Comparison of ENCODE assay signal across 12 cellular contexts in genomic region chr5:97094579-97095317, GRCh38. TPM values are rescaled to one million over a fixed set of nuclear protein-coding genes. Genes with fewer than 3 reads are reported as not detected.
DNase-seq lines count a peak whose midpoint lies in the region; ATAC-seq and TF ChIP-seq lines count a peak whose summit lies in the region.
"Had no signal": no experiment of that assay in that cellular context is flagged by ENCODE, and none has a peak within 500 bp of the region (broad histone marks: within the 10 kb centered on the region; RNA-seq: fewer than 3 reads in every experiment).

No MANE protein-coding gene starts in this region.

- peak overlapping the region; percentile 83 for H3K27ac Mint-ChIP-seq in activated CD4-positive, alpha-beta T cell treated with anti-CD3 and anti-CD28 coated beads, Interleukin-2, amount 10 ng/mL, durations not matched to agents 24 days and 14 days

- H3K27ac ChIP-seq in KMS-11, result peak overlapping the region; percentile 12; the same call in 1 of the 2 replicates
- no peak overlapping the region for H3K27ac ChIP-seq in PC-3 (ENCODE audit: low read length)
- H3K27ac ChIP-seq: thoracic aorta had no signal

- H3K9me2 ChIP-seq in PC-3 (replicated peaks; ENCODE audit: low read length), result no peaks in the 10 kb centered on the region

- no peaks in the 10 kb centered on the region for H3K36me3 Mint-ChIP-seq in activated CD4-positive, alpha-beta T cell treated with anti-CD3 and anti-CD28 coated beads, Interleukin-2, amount 10 ng/mL, durations not matched to agents 24 days and 14 days (ENCODE audit: low read depth)

- H3K27me3 ChIP-seq in KMS-11 (ENCODE audit: insufficient read depth, low read depth) (no peaks in the 10 kb centered on the region), PC-3 (ENCODE audit: low read length) (peaks cover 27% of the 10 kb centered on the region)

- H3K27me3 Mint-ChIP-seq in activated CD4-positive, alpha-beta T cell treated with anti-CD3 and anti-CD28 coated beads, Interleukin-2, amount 10 ng/mL, durations not matched to agents 24 days and 14 days, result peaks cover 36% of the 10 kb centered on the region

- H3K4me1 ChIP-seq in KMS-11 (ENCODE audit: low read depth, poor library complexity, severe bottlenecking) (peaks cover 23% of the 10 kb centered on the region), PC-3 (ENCODE audit: insufficient read depth, low read length) (no peaks in the 10 kb centered on the region)

- DNase-seq in activated CD4-positive, alpha-beta T cell treated with anti-CD3 and anti-CD28 coated beads, Interleukin-2, amount 10 ng/mL, durations not matched to agents 24 days and 14 days, result peak; percentile 83
- no peak for DNase-seq in activated CD4-positive, alpha-beta T cell treated with anti-CD3 and anti-CD28 coated beads, Interleukin-2, amount 50 U/mL, for 4 hours
- peak; percentile 15 for DNase-seq in stimulated activated CD8-positive, alpha-beta memory T cell treated with anti-CD3 and anti-CD28 coated beads, Interleukin-15, amount 100 ng/mL, for 48 hours (ENCODE audit: low read depth in 2 of 2)
- DNase-seq in SW 1271 (lab: John Stamatoyannopoulos, UW), result no peak
- no peak for DNase-seq in mucosa of gallbladder (ENCODE audit: low spot score)
- no peak for DNase-seq in PC-3
- DNase-seq: glutamatergic neuron, RPMI8226 had no signal

- CTCF ChIA-PET in PC-3 (lab: Charles Lee), result no interaction called here

- no TSS peak for BruUV-seq in PC-3 (replicated peaks; lab: Mats Ljungman, UMichigan)

- H3K4me3 Mint-ChIP-seq in activated CD4-positive, alpha-beta T cell treated with anti-CD3 and anti-CD28 coated beads, Interleukin-2, amount 10 ng/mL, durations not matched to agents 24 days and 14 days, result peak overlapping the region; percentile 56

- H4K20me1 ChIP-seq in KMS-11 (ENCODE audit: insufficient read depth) (no peaks in the 10 kb centered on the region), PC-3 (ENCODE audit: low read length) (no peaks in the 10 kb centered on the region)

- intact Hi-C loops in activated CD4-positive, alpha-beta T cell treated with anti-CD3 and anti-CD28 coated beads, Interleukin-2, amount 10 ng/mL, durations not matched to agents 24 days and 14 days (cut with micrococcal nuclease), result loop anchor here (1.0 to 10.0 kb wide), 8 partner anchors 38 to 1930 kb away; partner anchors contain the start of genes LNPEP and RIOK2
- intact Hi-C loops in PC-3 (cut with micrococcal nuclease), result no loop called here

- no peaks in the 10 kb centered on the region for H3F3A ChIP-seq in PC-3 (ENCODE audit: low read length, unreplicated experiment)

- TF ChIP-seq CTCF in KMS-11 (conservative IDR thresholded peaks at IDR 0.05; ENCODE audit: low read depth, low read length) (no peak), PC-3 (conservative IDR thresholded peaks at IDR 0.05; ENCODE audit: low read depth, low read length) (no peak)

- H3K36me3 ChIP-seq in KMS-11 (ENCODE audit: insufficient read depth), result no peaks in the 10 kb centered on the region
- H3K36me3 ChIP-seq in PC-3 (ENCODE audit: low read depth, low read length), result no peaks in the 10 kb centered on the region
- H3K36me3 ChIP-seq: thoracic aorta had no signal

- POLR2A ChIA-PET in PC-3 (lab: Charles Lee; ENCODE audit: unreplicated experiment), result no interaction called here

- H3K4me3 ChIP-seq in KMS-11 (IDR thresholded peaks at IDR 0.05; ENCODE audit: insufficient read depth, low read depth, low read length), result no peak overlapping the region
- H3K4me3 ChIP-seq in PC-3 (ENCODE audit: low read length), result no peak overlapping the region
- H3K4me3 ChIP-seq: thoracic aorta had no signal

- H3K4me1 Mint-ChIP-seq in activated CD4-positive, alpha-beta T cell treated with anti-CD3 and anti-CD28 coated beads, Interleukin-2, amount 10 ng/mL, durations not matched to agents 24 days and 14 days, result peaks cover 21% of the 10 kb centered on the region

- no peaks in the 10 kb centered on the region for H3K9me3 ChIP-seq in PC-3 (ENCODE audit: low read length)
- H3K9me3 ChIP-seq: thoracic aorta had no signal

- H2AFZ ChIP-seq in KMS-11 (ENCODE audit: low read depth), result peak overlapping the region; percentile 31
- H2AFZ ChIP-seq in PC-3 (ENCODE audit: low read length), result no peak overlapping the region

- H3K9ac ChIP-seq in KMS-11, result no peak overlapping the region
- no peak overlapping the region for H3K9ac ChIP-seq in PC-3 (ENCODE audit: low read length)

- H3K79me2 ChIP-seq in KMS-11 (ENCODE audit: insufficient read depth, low read depth), result no peaks in the 10 kb centered on the region
- no peaks in the 10 kb centered on the region for H3K79me2 ChIP-seq in PC-3 (ENCODE audit: low read length)

- H3K4me2 ChIP-seq in KMS-11 (peak overlapping the region; percentile 34), PC-3 (ENCODE audit: low read length) (no peak overlapping the region)

- peaks cover 7% of the 10 kb centered on the region for H3K9me3 Mint-ChIP-seq in activated CD4-positive, alpha-beta T cell treated with anti-CD3 and anti-CD28 coated beads, Interleukin-2, amount 10 ng/mL, durations not matched to agents 24 days and 14 days

- peak; percentile 99 for ATAC-seq in HG02610 (IDR thresholded peaks at IDR 0.05; ENCODE audit: unreplicated experiment)
- no peak for ATAC-seq in PC-3

RNA-seq across cellular contexts. Expression of gene LIX1, which starts 47.7 kb away (rescaled TPM):
- total RNA-seq in activated CD4-positive, alpha-beta T cell treated with anti-CD3 and anti-CD28 coated beads, Interleukin-2, amount 10 ng/mL, durations not matched to agents 24 days and 14 days, result not detected in 2 replicates
- 0.17 TPM for total RNA-seq in mucosa of gallbladder
- total RNA-seq in PC-3 (2014; rRNA removed), result not detected in 2 replicates
- total RNA-seq: osteoblast, thoracic aorta had no signal

Comparison
In these comparisons a context has a peak if more than half of its experiments do, and no peak if none do; other contexts are left out.
1. DNase-seq: peak in activated CD4-positive, alpha-beta T cell treated with anti-CD3 and anti-CD28 coated beads, Interleukin-2, amount 10 ng/mL, durations not matched to agents 24 days and 14 days (single experiment) and stimulated activated CD8-positive, alpha-beta memory T cell treated with anti-CD3 and anti-CD28 coated beads, Interleukin-15, amount 100 ng/mL, for 48 hours (2 of 2); none in activated CD4-positive, alpha-beta T cell treated with anti-CD3 and anti-CD28 coated beads, Interleukin-2, amount 50 U/mL, for 4 hours (0 of 2), SW 1271 (0 of 2), mucosa of gallbladder (single experiment) and PC-3 (single experiment).